12 cellular contexts compared by ENCODE assay signal in genomic region chr2:129934044-129934822, GRCh38. TPM values are rescaled to one million over a fixed set of nuclear protein-coding genes. Genes with fewer than 3 reads are reported as not detected.
DNase-seq lines count a peak whose midpoint lies in the region; ATAC-seq, FAIRE-seq and TF ChIP-seq lines count a peak whose summit lies in the region.
"Had no signal": no experiment of that assay in that cellular context is flagged by ENCODE, and none has a peak within 500 bp of the region (broad histone marks: within the 10 kb centered on the region; RNA-seq: fewer than 3 reads in every experiment).

No MANE protein-coding gene starts in this region.

- in situ Hi-C loops in HepG2 (cut with HindIII; ENCODE audit: extremely low pct_ligation_motif_present, low pct_unique_long_range_greater_than_20kb) = loop anchor here (10.0 kb wide), 1 partner anchor 401 kb away; no protein-coding TSS in a partner anchor

- no peaks in the 10 kb centered on the region for H3K4me1 ChIP-seq in HepG2 (ENCODE audit: insufficient read depth, low read length)
- no peaks in the 10 kb centered on the region for H3K4me1 ChIP-seq in right lobe of liver
- peaks cover 0 to 5% (median 1%) of the 10 kb centered on the region in 4 experiments; a peak in 4 of 7 replicates for H3K4me1 ChIP-seq in H1 (replicated peaks in 1 of 4; ENCODE audit: control insufficient read depth in 3 of 4, insufficient read depth in 4 of 4, low read length in 3 of 4)
- H3K4me1 ChIP-seq in mesendoderm (ENCODE audit: control insufficient read depth, low read depth, low read length) = no peaks in the 10 kb centered on the region
- no peaks in the 10 kb centered on the region for H3K4me1 ChIP-seq in aorta (ENCODE audit: control insufficient read depth in 1 of 2, insufficient read depth in 2 of 2, low read length in 2 of 2)
- no peaks in the 10 kb centered on the region for H3K4me1 ChIP-seq in adrenal gland (replicated peaks in 1 of 2)
- H3K4me1 ChIP-seq: vagina had no signal

- H3K36me3 ChIP-seq in HepG2 (replicated peaks in 1 of 2; ENCODE audit: control insufficient read depth in 1 of 2, insufficient read depth in 2 of 2, low read length in 2 of 2) = no peaks in the 10 kb centered on the region
- no peaks in the 10 kb centered on the region for H3K36me3 ChIP-seq in right lobe of liver
- no peaks in the 10 kb centered on the region for H3K36me3 ChIP-seq in H1 (ENCODE audit: control insufficient read depth in 2 of 4, insufficient read depth in 4 of 4, low read length in 3 of 4)
- no peaks in the 10 kb centered on the region for H3K36me3 ChIP-seq in mesendoderm (ENCODE audit: control insufficient read depth, insufficient read depth, low read length)
- H3K36me3 ChIP-seq in aorta (ENCODE audit: control insufficient read depth in 1 of 2, insufficient read depth in 2 of 2, low read length in 1 of 2) = no peaks in the 10 kb centered on the region
- no peaks in the 10 kb centered on the region for H3K36me3 ChIP-seq in adrenal gland (replicated peaks in 1 of 2)
- H3K36me3 ChIP-seq: vagina had no signal

- peaks cover 6 to 33% of the 10 kb centered on the region in 2 experiments; a peak in 3 of 5 replicates for H3K27me3 ChIP-seq in HepG2 (ENCODE audit: control insufficient read depth in 1 of 2, insufficient read depth in 2 of 2, low read length in 2 of 2)
- peaks cover 0 to 8% of the 10 kb centered on the region in 2 donors for H3K27me3 ChIP-seq in right lobe of liver
- H3K27me3 ChIP-seq in H1 (replicated peaks in 1 of 4; ENCODE audit: control insufficient read depth in 3 of 4, extremely low read depth in 1 of 4, insufficient read depth in 3 of 4, low read length in 3 of 4) = peaks cover 0 to 6% (median 2%) of the 10 kb centered on the region in 4 experiments; a peak in 4 of 7 replicates
- H3K27me3 ChIP-seq in mesendoderm (ENCODE audit: insufficient read depth, low read length, poor library complexity) = no peaks in the 10 kb centered on the region
- H3K27me3 ChIP-seq in aorta (ENCODE audit: control insufficient read depth in 1 of 2, insufficient read depth in 2 of 2, low read length in 1 of 2) = no peaks in the 10 kb centered on the region
- H3K27me3 ChIP-seq in adrenal gland = peaks cover 6% of the 10 kb centered on the region
- H3K27me3 ChIP-seq: vagina had no signal

- H3K4me3 ChIP-seq in HepG2 (replicated peaks in 1 of 3; ENCODE audit: insufficient read depth in 1 of 3, low read depth in 2 of 3, low read length in 3 of 3) (no peak overlapping the region), right lobe of liver (no peak overlapping the region), H1 (ENCODE audit: extremely low read depth in 1 of 4, insufficient read depth in 2 of 4, low read depth in 3 of 4, low read length in 4 of 4) (peak overlapping the region; percentile 21 to 70 (median 32)), mesendoderm (ENCODE audit: low read length) (no peak overlapping the region), aorta (ENCODE audit: low read length in 2 of 2) (no peak overlapping the region), adrenal gland (no peak overlapping the region)
- H3K4me3 ChIP-seq: skin epidermis had no signal

- no peak overlapping the region for H2BK120ac ChIP-seq in H1 (replicated peaks; ENCODE audit: low read depth, low read length)
- no peak overlapping the region for H2BK120ac ChIP-seq in mesendoderm (ENCODE audit: low read depth, low read length)

- FAIRE-seq in HepG2 (lab: Jason Lieb, UNC) (no peak), H1 (lab: Jason Lieb, UNC) (no peak)

- no peak for TF ChIP-seq EP300 in HepG2 (IDR thresholded peaks at IDR 0.05; ENCODE audit: low read depth in 2 of 2, low read length in 2 of 2)
- no peak for TF ChIP-seq EP300 in HepG2 (CRISPR knock-in tag; IDR thresholded peaks at IDR 0.05; ENCODE audit: borderline replicate concordance)
- no peak for TF ChIP-seq EP300 in H1 (IDR thresholded peaks at IDR 0.05; ENCODE audit: borderline replicate concordance in 1 of 2, low read depth in 2 of 2, low read length in 2 of 2)

- H2BK20ac ChIP-seq in H1 (ENCODE audit: low read length) = no peak overlapping the region

- no peaks in the 10 kb centered on the region; the same call in 1 of the 2 replicates for H4K20me1 ChIP-seq in HepG2 (ENCODE audit: insufficient read depth, low read length)
- H4K20me1 ChIP-seq in H1 (replicated peaks in 1 of 2; ENCODE audit: control insufficient read depth in 1 of 2, insufficient read depth in 2 of 2, low read length in 2 of 2) = no peaks in the 10 kb centered on the region

- H2BK5ac ChIP-seq in H1 (ENCODE audit: low read depth, low read length) (no peak overlapping the region), mesendoderm (ENCODE audit: low read length) (no peak overlapping the region)

- no peak overlapping the region for H3K56ac ChIP-seq in H1 (replicated peaks; ENCODE audit: insufficient read length, low read depth, low read length)
- peak overlapping the region; percentile 81 for H3K56ac ChIP-seq in mesendoderm (ENCODE audit: low read length)

- H3K79me1 ChIP-seq in H1 (ENCODE audit: low read depth, low read length) (no peaks in the 10 kb centered on the region), mesendoderm (ENCODE audit: low read length) (no peaks in the 10 kb centered on the region)

- H3K23me2 ChIP-seq in H1 (ENCODE audit: low read depth, low read length) = peaks cover 2% of the 10 kb centered on the region; the same call in 1 of the 2 replicates

- CTCF ChIA-PET in HepG2 (lab: Yijun Ruan, JAX; ENCODE audit: low intra/inter-chr PET ratio, low total read pairs) (no interaction called here), H1 (lab: Charles Lee; ENCODE audit: partially characterized antibody) (interaction anchor here (0.7 kb wide), 1 partner anchor 667 kb away, joined by 3 read pairs; no protein-coding TSS in a partner anchor)

- H4K5ac ChIP-seq in H1 (ENCODE audit: insufficient read length, low read depth, low read length) (no peak overlapping the region), mesendoderm (ENCODE audit: low read length) (no peak overlapping the region)

- H2AK5ac ChIP-seq in H1 (ENCODE audit: low read depth, low read length) = no peak overlapping the region
- H2AK5ac ChIP-seq in mesendoderm (ENCODE audit: low read length) = no peak overlapping the region

- no peak overlapping the region for H2AFZ ChIP-seq in HepG2 (ENCODE audit: low read length)
- H2AFZ ChIP-seq in H1 (ENCODE audit: low read length) = 0 out of 2 replicates have a peak overlapping the region, but pooled peaks have one; percentile 21

- no peak for ATAC-seq in HepG2
- ATAC-seq in right lobe of liver = no peak
- peak; percentile 36 for ATAC-seq in aorta (ENCODE audit: low FRiP score)
- ATAC-seq in HG02938 (IDR thresholded peaks at IDR 0.05; ENCODE audit: unreplicated experiment) = no peak
- ATAC-seq in GM21390 (IDR thresholded peaks at IDR 0.05; ENCODE audit: unreplicated experiment) = no peak
- ATAC-seq: activated naive CD8-positive, alpha-beta T cell treated with anti-CD3 and anti-CD28 coated beads, Interleukin-2, amount 50 U/mL, for 24 hours had no signal

- H3K23ac ChIP-seq in H1 (ENCODE audit: insufficient read length) (no peak overlapping the region), mesendoderm (ENCODE audit: low read length) (no peak overlapping the region)

- BruUV-seq in HepG2 (replicated peaks; lab: Mats Ljungman, UMichigan) = no TSS peak

- H3K27ac ChIP-seq in HepG2 (ENCODE audit: extremely low read length, insufficient read depth, low read length) = no peak overlapping the region
- no peak overlapping the region for H3K27ac ChIP-seq in right lobe of liver
- no peak overlapping the region for H3K27ac ChIP-seq in H1 (ENCODE audit: low read depth, low read length)
- no peak overlapping the region for H3K27ac ChIP-seq in mesendoderm (ENCODE audit: low read depth, low read length)
- no peak overlapping the region for H3K27ac ChIP-seq in aorta (ENCODE audit: low read depth in 1 of 2, low read length in 2 of 2)
- H3K27ac ChIP-seq in adrenal gland = no peak overlapping the region
- H3K27ac ChIP-seq: skin epidermis, vagina had no signal

- no peaks in the 10 kb centered on the region for H3K9me3 ChIP-seq in HepG2 (ENCODE audit: low read length)
- H3K9me3 ChIP-seq in right lobe of liver = no peaks in the 10 kb centered on the region
- no peaks in the 10 kb centered on the region for H3K9me3 ChIP-seq in H1 (ENCODE audit: insufficient read depth in 2 of 2, low read depth in 1 of 2, low read length in 1 of 2)
- no peaks in the 10 kb centered on the region for H3K9me3 ChIP-seq in aorta (ENCODE audit: control insufficient read depth, low read length)
- H3K9me3 ChIP-seq in adrenal gland (replicated peaks in 1 of 3) = no peaks in the 10 kb centered on the region
- H3K9me3 ChIP-seq: vagina had no signal

- TF ChIP-seq RAD21 in HepG2 (CRISPR knock-in tag; IDR thresholded peaks at IDR 0.05) = no peak
- no peak for TF ChIP-seq RAD21 in H1 (IDR thresholded peaks at IDR 0.05 in 1 of 2, conservative IDR thresholded peaks at IDR 0.05 in 1 of 2; ENCODE audit: low read depth in 2 of 2, low read length in 2 of 2)

- no peak overlapping the region for H2BK15ac ChIP-seq in H1 (ENCODE audit: low read length)
- no peak overlapping the region for H2BK15ac ChIP-seq in mesendoderm (replicated peaks; ENCODE audit: low read depth)

- H4K91ac ChIP-seq in H1 (replicated peaks; ENCODE audit: insufficient read length, low read length) = no peak overlapping the region

- intact Hi-C loops in HepG2 (cut with micrococcal nuclease; ENCODE audit: unreplicated experiment) (no loop called here), right lobe of liver (cut with DNase I) (no loop called here), aorta (cut with DNase I) (no loop called here), adrenal gland (cut with DNase I) (loop anchor here in 1 of 2 donors (10.0 kb wide), 1 partner anchor 401 kb away; no protein-coding TSS in a partner anchor)

- 23% methylated on average over 29 of the region's 41 CpGs for WGBS in HepG2 (ENCODE audit: low lambda C conversion rate)
- 5% methylated on average over 24 of the region's 41 CpGs for WGBS in right lobe of liver (ENCODE audit: insufficient coverage, low coverage, low lambda C conversion rate, missing lambda C conversion rate)
- 11% methylated on average over 33 of the region's 41 CpGs; no CpG with 5 or more reads in 1 of the 2 experiments for WGBS in H1 (ENCODE audit: extremely low coverage in 1 of 2, insufficient coverage in 1 of 2, insufficient read length in 1 of 2, insufficient replicate concordance in 2 of 2, low coverage in 1 of 2, low lambda C conversion rate in 2 of 2, missing lambda C conversion rate in 1 of 2), 2 experiments
- no CpG with 5 or more reads among the region's 41 CpGs for WGBS in mesendoderm (ENCODE audit: extremely low coverage, insufficient coverage, low lambda C conversion rate)
- 3 to 4% methylated on average over 40 to 41 of the region's 41 CpGs for WGBS in aorta, 2 donors
- WGBS in adrenal gland, 4 donors = 5 to 12% (median 8%) methylated on average over 10 to 40 of the region's 41 CpGs

- TF ChIP-seq POLR2A in HepG2 (IDR thresholded peaks at IDR 0.05; ENCODE audit: insufficient read depth in 1 of 2, low read depth in 2 of 2, low read length in 2 of 2) = no peak
- no peak for TF ChIP-seq POLR2A in right lobe of liver (IDR thresholded peaks at IDR 0.05)
- TF ChIP-seq POLR2A in H1 (IDR thresholded peaks at IDR 0.05; ENCODE audit: control extremely low read depth in 1 of 2, low read depth in 2 of 2, low read length in 2 of 2) = no peak
- no peak for TF ChIP-seq POLR2A in adrenal gland (IDR thresholded peaks at IDR 0.05)

- H3K4ac ChIP-seq in H1 (replicated peaks; ENCODE audit: insufficient read length, low read depth, low read length) (no peak overlapping the region), mesendoderm (ENCODE audit: low read depth, low read length) (no peak overlapping the region)

- no peak for TF ChIP-seq CTCF in HepG2 (CRISPR knock-in tag; IDR thresholded peaks at IDR 0.05)
- TF ChIP-seq CTCF in right lobe of liver (IDR thresholded peaks at IDR 0.05) = no peak
- TF ChIP-seq CTCF in H1 (IDR thresholded peaks at IDR 0.05; ENCODE audit: control extremely low read depth in 1 of 3, insufficient read depth in 1 of 3, low read depth in 1 of 3, low read length in 3 of 3) = no peak
- no peak for TF ChIP-seq CTCF in adrenal gland (IDR thresholded peaks at IDR 0.05)

- no peak overlapping the region for H3K14ac ChIP-seq in H1 (ENCODE audit: insufficient read length)

- POLR2A ChIA-PET in HepG2 (lab: Yijun Ruan, JAX) (no interaction called here), H1 (lab: Charles Lee; ENCODE audit: partially characterized antibody) (no interaction called here)

- H3K18ac ChIP-seq in H1 (ENCODE audit: extremely low read depth, low read length) = peak overlapping the region; percentile 32; the same call in 1 of the 2 replicates
- H3K18ac ChIP-seq in mesendoderm (ENCODE audit: low read length) = no peak overlapping the region

- H4K8ac ChIP-seq in H1 (ENCODE audit: extremely low read depth, insufficient read depth, low read length) (peak overlapping the region; percentile 84; the same call in 1 of the 2 replicates), mesendoderm (ENCODE audit: low read depth, low read length) (no peak overlapping the region)

- H2BK12ac ChIP-seq in H1 (ENCODE audit: low read depth, low read length) = no peak overlapping the region; the same call in 1 of the 2 replicates

- H3K79me2 ChIP-seq in HepG2 (ENCODE audit: insufficient read depth, low read length) = no peaks in the 10 kb centered on the region
- no peaks in the 10 kb centered on the region for H3K79me2 ChIP-seq in H1 (ENCODE audit: control insufficient read depth in 1 of 2, insufficient read depth in 2 of 2, low read length in 2 of 2)
- no peaks in the 10 kb centered on the region for H3K79me2 ChIP-seq in mesendoderm (ENCODE audit: control insufficient read depth, insufficient read depth, low read length)

- DNase-seq in HepG2 (ENCODE audit: low spot score) = no peak
- no peak for DNase-seq in right lobe of liver
- peak in 1 of 2 experiments; percentile 62 for DNase-seq in H1 (ENCODE audit: low read depth in 1 of 2, low spot score in 2 of 2)
- peak; percentile 48 for DNase-seq in mesendoderm
- DNase-seq in aorta = no peak
- DNase-seq in adrenal gland = no peak
- DNase-seq: activated naive CD8-positive, alpha-beta T cell treated with anti-CD3 and anti-CD28 coated beads, Interleukin-2, amount 50 U/mL, for 24 hours had no signal

- H3K9ac ChIP-seq in HepG2 (ENCODE audit: insufficient read depth, low read depth, low read length) = no peak overlapping the region
- no peak overlapping the region for H3K9ac ChIP-seq in H1 (replicated peaks in 1 of 4; ENCODE audit: extremely low read depth in 1 of 4, low read depth in 3 of 4, low read length in 3 of 4)
- peak overlapping the region; percentile 44 for H3K9ac ChIP-seq in mesendoderm (ENCODE audit: low read length)

- H3K4me2 ChIP-seq in HepG2 (ENCODE audit: low read depth, low read length) = no peak overlapping the region
- peak overlapping the region; percentile 61 to 62 for H3K4me2 ChIP-seq in H1 (ENCODE audit: insufficient read depth in 1 of 2, low read depth in 2 of 2, low read length in 2 of 2)
- H3K4me2 ChIP-seq in mesendoderm (ENCODE audit: low read length) = peak overlapping the region; percentile 52

RNA-seq across cellular contexts. Expression of gene RAB6C, which starts 45.2 kb away (rescaled TPM):
- total RNA-seq in HepG2 (2016; rRNA removed; fragmentation: Illumina TruSeq; extraction: Trizol) = not detected in 2 replicates
- total RNA-seq in HepG2 (2016; cell fraction: cytosol; rRNA removed; fragmentation: Illumina TruSeq; extraction: Trizol; ENCODE audit: low read depth) = not detected in 2 replicates
- not detected in 2 replicates for total RNA-seq in HepG2 (2016; cell fraction: insoluble cytoplasmic fraction; rRNA removed; fragmentation: Illumina TruSeq; extraction: Trizol)
- total RNA-seq in HepG2 (2016; cell fraction: membrane; rRNA removed; fragmentation: Illumina TruSeq; extraction: Trizol) = not detected in 2 replicates
- not detected in 2 replicates for total RNA-seq in HepG2 (2016; cell fraction: nucleus; rRNA removed; fragmentation: Illumina TruSeq; extraction: Trizol)
- polyA plus RNA-seq in HepG2 (2011; rRNA removed) = not detected in 2 replicates
- 0.05 TPM in 1 of 2 replicates, not detected in the other for polyA plus RNA-seq in HepG2 (2011; cell fraction: cytosol; rRNA removed)
- polyA plus RNA-seq in HepG2 (2011; cell fraction: nucleus; rRNA removed) = not detected in 2 replicates
- 0.08 TPM in 1 of 2 replicates, not detected in the other for polyA plus RNA-seq in HepG2 (2012)
- polyA plus RNA-seq in HepG2 (2016; cell fraction: cytosol; fragmentation: Illumina TruSeq; extraction: Trizol; ENCODE audit: low read depth) = not detected in 2 replicates
- not detected in 2 replicates for polyA plus RNA-seq in HepG2 (2016; cell fraction: insoluble cytoplasmic fraction; fragmentation: Illumina TruSeq; extraction: Trizol; ENCODE audit: low read depth)
- not detected in 2 replicates for polyA plus RNA-seq in HepG2 (2016; cell fraction: membrane; fragmentation: Illumina TruSeq; extraction: Trizol; ENCODE audit: low read depth)
- polyA plus RNA-seq in HepG2 (2016; cell fraction: nucleus; fragmentation: Illumina TruSeq; extraction: Trizol; ENCODE audit: insufficient read depth, low read depth) = not detected in 2 replicates
- not detected in 2 replicates for polyA minus RNA-seq in HepG2 (2011; rRNA and poly(A)+ RNA removed; ENCODE audit: low replicate concordance)
- not detected in 2 replicates for polyA minus RNA-seq in HepG2 (2011; cell fraction: cytosol; rRNA and poly(A)+ RNA removed)
- polyA minus RNA-seq in HepG2 (2011; cell fraction: nucleus; rRNA and poly(A)+ RNA removed) = not detected in 2 replicates
- total RNA-seq in right lobe of liver = not detected
- total RNA-seq in H1 (2021; fragmentation: NEBNext Ultra II Directional; extraction: Animal tissue kit (Norgen Biotek cat#: 25700)) = 0.09 TPM in 1 of 2 replicates, not detected in the other
- polyA plus RNA-seq in H1 (2011; rRNA removed) = 0.03 TPM in 1 of 2 replicates, not detected in the other
- polyA plus RNA-seq in H1 (2011; cell fraction: cytosol; rRNA removed) = 0.06 TPM
- polyA plus RNA-seq in H1 (2011; cell fraction: nucleus; rRNA removed) = 0.03 TPM
- 0.05 TPM in 1 of 4 replicates, not detected in the others for polyA plus RNA-seq in H1 (2012, experiment 1 of 2)
- not detected for polyA plus RNA-seq in H1 (2012, experiment 2 of 2)
- polyA plus RNA-seq in H1 (2013, experiment 1 of 2) = 0.02 TPM
- polyA plus RNA-seq in H1 (2013, experiment 2 of 2) = 0.04 TPM
- polyA minus RNA-seq in H1 (2011; rRNA and poly(A)+ RNA removed) = 0.07 TPM in 1 of 2 replicates, not detected in the other
- polyA minus RNA-seq in H1 (2011; cell fraction: cytosol; rRNA and poly(A)+ RNA removed) = not detected
- not detected for polyA minus RNA-seq in H1 (2011; cell fraction: nucleus; rRNA and poly(A)+ RNA removed)
- 0.03 TPM for polyA plus RNA-seq in mesendoderm (2013, experiment 1 of 2)
- 0.04 TPM for polyA plus RNA-seq in mesendoderm (2013, experiment 2 of 2)
- under 1 TPM in 1 of 2 donors, not detected in 1; 0.36 TPM for total RNA-seq in aorta
- not detected for polyA plus RNA-seq in aorta
- under 1 TPM in 1 of 8 donors, not detected in 7; 0.14 TPM for total RNA-seq in adrenal gland
- polyA plus RNA-seq in adrenal gland = under 1 TPM; 0.13 to 0.59 (median 0.24) TPM
- total RNA-seq: LHCN-M2, vagina had no signal

Comparison
In these comparisons a context has a peak if more than half of its experiments do, and no peak if none do; other contexts are left out.
1. H3K4me3 ChIP-seq: peak in H1 (4 of 4); none in HepG2 (0 of 3), right lobe of liver (0 of 3), mesendoderm (single experiment), aorta (0 of 2) and adrenal gland (0 of 4).
2. Of the 41 proteins assayed by ChIP-seq in both HepG2 and H1: peak only in HepG2: none; only in H1: ASH2L, KDM1A and MAX; in both: none; in neither: 37; mixed calls (peak in some experiments, not most) for 1.